Comparison of ENCODE assay signal across 20 cellular contexts in genomic region chr18:63664571-63664970, GRCh38. TPM values are rescaled to one million over a fixed set of nuclear protein-coding genes. Genes with fewer than 3 reads are reported as not detected.
DNase-seq lines count a peak whose midpoint lies in the region; ATAC-seq, FAIRE-seq and TF ChIP-seq lines count a peak whose summit lies in the region.
"Had no signal": no experiment of that assay in that cellular context is flagged by ENCODE, and none has a peak within 500 bp of the region (broad histone marks: within the 10 kb centered on the region; RNA-seq: fewer than 3 reads in every experiment).

No MANE protein-coding gene starts in this region.

- H3K9me1 ChIP-seq in keratinocyte (ENCODE audit: control insufficient read depth, extremely low read depth, insufficient read depth, low read length): no peaks in the 10 kb centered on the region

- H3K27me3 Mint-ChIP-seq in activated T-helper 2 cell treated with anti-CD3 and anti-CD28 coated beads, Interferon-gamma antibody, Interleukin-2, Interleukin-4, amounts not matched to agents 10 μg/mL and 5 μg/mL and 100 μg/mL, durations not matched to agents 14 hours and 24 hours and 36 hours (ENCODE audit: low read depth): no peaks in the 10 kb centered on the region
- no peaks in the 10 kb centered on the region for H3K27me3 Mint-ChIP-seq in HFFc6 (ENCODE audit: insufficient read depth)

- in situ Hi-C loops in mammary epithelial cell (cut with MboI; ENCODE audit: low sequenced_read_pairs in 2 of 2): no loop called here

- H4K20me1 ChIP-seq in PC-3 (ENCODE audit: low read length): no peaks in the 10 kb centered on the region
- no peaks in the 10 kb centered on the region for H4K20me1 ChIP-seq in mammary epithelial cell (ENCODE audit: insufficient read depth, low read length)
- H4K20me1 ChIP-seq in keratinocyte (ENCODE audit: control insufficient read depth, extremely low read depth, insufficient read depth, low read length): no peaks in the 10 kb centered on the region

- no peaks in the 10 kb centered on the region for H3K9me2 ChIP-seq in PC-3 (replicated peaks; ENCODE audit: low read length)

- H3K9me3 ChIP-seq in PC-3 (ENCODE audit: low read length) (no peaks in the 10 kb centered on the region), mammary epithelial cell (replicated peaks; ENCODE audit: insufficient read depth, low read length) (no peaks in the 10 kb centered on the region), keratinocyte (ENCODE audit: control insufficient read depth, low read depth, low read length) (no peaks in the 10 kb centered on the region)
- H3K9me3 ChIP-seq: Caco-2, HAP-1 had no signal

- peaks cover 4% of the 10 kb centered on the region for H3K9me3 Mint-ChIP-seq in activated T-helper 2 cell treated with anti-CD3 and anti-CD28 coated beads, Interferon-gamma antibody, Interleukin-2, Interleukin-4, amounts not matched to agents 10 μg/mL and 5 μg/mL and 100 μg/mL, durations not matched to agents 14 hours and 24 hours and 36 hours
- peaks cover 8% of the 10 kb centered on the region for H3K9me3 Mint-ChIP-seq in HFFc6

- H3K4me1 ChIP-seq in PC-3 (ENCODE audit: insufficient read depth, low read length): peaks cover 5% of the 10 kb centered on the region
- peaks cover 21% of the 10 kb centered on the region for H3K4me1 ChIP-seq in mammary epithelial cell (ENCODE audit: insufficient read depth, low read length)
- peaks cover 16% of the 10 kb centered on the region for H3K4me1 ChIP-seq in keratinocyte (ENCODE audit: control insufficient read depth, extremely low read depth, insufficient read depth, low read length)
- H3K4me1 ChIP-seq: Caco-2, HAP-1 had no signal

- H3K36me3 Mint-ChIP-seq in activated T-helper 2 cell treated with anti-CD3 and anti-CD28 coated beads, Interferon-gamma antibody, Interleukin-2, Interleukin-4, amounts not matched to agents 10 μg/mL and 5 μg/mL and 100 μg/mL, durations not matched to agents 14 hours and 24 hours and 36 hours (ENCODE audit: low read depth): no peaks in the 10 kb centered on the region
- peaks cover 7% of the 10 kb centered on the region; the same call in 1 of the 2 replicates for H3K36me3 Mint-ChIP-seq in HFFc6 (ENCODE audit: low read depth)

- H3K36me3 ChIP-seq in PC-3 (ENCODE audit: low read depth, low read length): no peaks in the 10 kb centered on the region
- no peaks in the 10 kb centered on the region for H3K36me3 ChIP-seq in mammary epithelial cell (ENCODE audit: insufficient read depth, low read length)
- H3K36me3 ChIP-seq in keratinocyte (ENCODE audit: control insufficient read depth in 2 of 2, extremely low read depth in 1 of 2, insufficient read depth in 2 of 2, low read length in 2 of 2): no peaks in the 10 kb centered on the region
- H3K36me3 ChIP-seq: HAP-1 had no signal

- no peak; the same call in 1 of the 2 replicates for ATAC-seq in PC-3

- no peaks in the 10 kb centered on the region for H3K4me1 Mint-ChIP-seq in activated T-helper 2 cell treated with anti-CD3 and anti-CD28 coated beads, Interferon-gamma antibody, Interleukin-2, Interleukin-4, amounts not matched to agents 10 μg/mL and 5 μg/mL and 100 μg/mL, durations not matched to agents 14 hours and 24 hours and 36 hours (ENCODE audit: low read depth)
- peaks cover 17% of the 10 kb centered on the region for H3K4me1 Mint-ChIP-seq in HFFc6 (ENCODE audit: low read depth)

- H2AFZ ChIP-seq in PC-3 (ENCODE audit: low read length) (no peak overlapping the region), mammary epithelial cell (ENCODE audit: low read depth, low read length) (no peak overlapping the region), keratinocyte (ENCODE audit: control insufficient read depth, low read length) (peak overlapping the region; percentile 23)

- H3F3A ChIP-seq in PC-3 (ENCODE audit: low read length, unreplicated experiment): no peaks in the 10 kb centered on the region

- CTCF ChIA-PET in PC-3 (lab: Charles Lee): no interaction called here
- CTCF ChIA-PET in mammary epithelial cell (lab: Charles Lee; ENCODE audit: low non-redundant PET): interaction anchor here (0.6 kb wide), 1 partner anchor 77 kb away, joined by 3 read pairs; no protein-coding TSS in a partner anchor

- H3K79me2 ChIP-seq in PC-3 (ENCODE audit: low read length) (no peaks in the 10 kb centered on the region), mammary epithelial cell (ENCODE audit: insufficient read depth, low read length) (no peaks in the 10 kb centered on the region), keratinocyte (ENCODE audit: control insufficient read depth, insufficient read depth, low read length) (no peaks in the 10 kb centered on the region)

- no peak overlapping the region for H3K27ac Mint-ChIP-seq in activated T-helper 2 cell treated with anti-CD3 and anti-CD28 coated beads, Interferon-gamma antibody, Interleukin-2, Interleukin-4, amounts not matched to agents 10 μg/mL and 5 μg/mL and 100 μg/mL, durations not matched to agents 14 hours and 24 hours and 36 hours
- no peak overlapping the region for H3K27ac Mint-ChIP-seq in HFFc6
- H3K27ac Mint-ChIP-seq: CD4-positive, alpha-beta T cell had no signal

- H3K27me3 ChIP-seq in PC-3 (ENCODE audit: low read length) (no peaks in the 10 kb centered on the region), mammary epithelial cell (ENCODE audit: insufficient read depth, low read length) (no peaks in the 10 kb centered on the region), keratinocyte (ENCODE audit: control insufficient read depth, extremely low read depth, insufficient read depth, low read length) (no peaks in the 10 kb centered on the region)

- H3K4me2 ChIP-seq in PC-3 (ENCODE audit: low read length) (no peak overlapping the region), mammary epithelial cell (ENCODE audit: insufficient read depth, low read depth, low read length) (peak overlapping the region; percentile 53), keratinocyte (ENCODE audit: control insufficient read depth, extremely low read depth, insufficient read depth, low read depth, low read length) (peak overlapping the region; percentile 62)

- FAIRE-seq in keratinocyte (lab: Jason Lieb, UNC): peak; percentile 73
- FAIRE-seq: A204.1 had no signal

- POLR2A ChIA-PET in PC-3 (lab: Charles Lee; ENCODE audit: unreplicated experiment): no interaction called here

- 0% methylated on average over 1 of the region's 1 CpG for WGBS in mammary epithelial cell (ENCODE audit: low coverage, missing lambda C conversion rate)

- H3K27ac ChIP-seq in PC-3 (ENCODE audit: low read length): peak overlapping the region; percentile 23; the same call in 1 of the 2 replicates
- peak overlapping the region; percentile 40 for H3K27ac ChIP-seq in mammary epithelial cell (ENCODE audit: insufficient read depth, low read depth, low read length)
- H3K27ac ChIP-seq in keratinocyte (ENCODE audit: control insufficient read depth, insufficient read depth, low read length): no peak overlapping the region
- H3K27ac ChIP-seq: C4-2B had no signal

- dilution Hi-C loops in mammary epithelial cell (cut with HindIII; ENCODE audit: low sequenced_read_pairs) (no loop called here), keratinocyte (cut with MboI; ENCODE audit: extremely low pct_ligation_motif_present, low sequenced_read_pairs) (no loop called here)

- DNase-seq in PC-3: no peak
- DNase-seq in mammary epithelial cell: no peak
- peak; percentile 80 for DNase-seq in epithelial cell of esophagus (ENCODE audit: low read depth)
- peak; percentile 55 for DNase-seq in keratinocyte (ENCODE audit: low read depth, low spot score)
- DNase-seq in DMS153 treated with DMSO at 0.1 percent for 48 hours (lab: John Stamatoyannopoulos, UW; ENCODE audit: unreplicated experiment): no peak
- no peak for DNase-seq in activated T-helper 2 cell treated with anti-CD3 and anti-CD28 coated beads, Interferon-gamma antibody, Interleukin-2, Interleukin-4, amounts not matched to agents 10 μg/mL and 5 μg/mL and 100 μg/mL, durations not matched to agents 14 hours and 24 hours and 36 hours (ENCODE audit: low spot score)
- DNase-seq in HFFc6: no peak
- DNase-seq: ACHN; AML-193; Caco-2; CD4-positive, alpha-beta T cell; DMS79; GF-D8 had no signal

- intact Hi-C loops in PC-3 (cut with micrococcal nuclease) (no loop called here), mammary epithelial cell (cut with micrococcal nuclease) (no loop called here)
- intact Hi-C loops in activated T-helper 2 cell treated with anti-CD3 and anti-CD28 coated beads, Interferon-gamma antibody, Interleukin-2, Interleukin-4, amounts not matched to agents 10 μg/mL and 5 μg/mL and 100 μg/mL, durations not matched to agents 14 hours and 24 hours and 36 hours (cut with micrococcal nuclease): no loop called here

- H3K9ac ChIP-seq in PC-3 (ENCODE audit: low read length) (no peak overlapping the region), mammary epithelial cell (ENCODE audit: insufficient read depth, low read length) (no peak overlapping the region), keratinocyte (ENCODE audit: control insufficient read depth, extremely low read depth, insufficient read depth, low read length) (no peak overlapping the region)

- BruUV-seq in PC-3 (replicated peaks; lab: Mats Ljungman, UMichigan) (no TSS peak), mammary epithelial cell (replicated peaks; lab: Mats Ljungman, UMichigan) (no TSS peak)

- no peak overlapping the region for H3K4me3 Mint-ChIP-seq in activated T-helper 2 cell treated with anti-CD3 and anti-CD28 coated beads, Interferon-gamma antibody, Interleukin-2, Interleukin-4, amounts not matched to agents 10 μg/mL and 5 μg/mL and 100 μg/mL, durations not matched to agents 14 hours and 24 hours and 36 hours (ENCODE audit: low read depth)
- no peak overlapping the region for H3K4me3 Mint-ChIP-seq in HFFc6
- H3K4me3 Mint-ChIP-seq: CD4-positive, alpha-beta T cell had no signal

- TF ChIP-seq CTCF in PC-3 (conservative IDR thresholded peaks at IDR 0.05; ENCODE audit: low read depth, low read length): no peak
- no peak for TF ChIP-seq CTCF in mammary epithelial cell (conservative IDR thresholded peaks at IDR 0.05 in 1 of 2, IDR thresholded peaks at IDR 0.05 in 1 of 2; ENCODE audit: extremely low read depth in 1 of 2, insufficient read depth in 1 of 2, low read depth in 1 of 2, low read length in 2 of 2)
- no peak for TF ChIP-seq CTCF in epithelial cell of esophagus (IDR thresholded peaks at IDR 0.05; ENCODE audit: insufficient read depth, low read depth, low read length, missing control alignments)
- TF ChIP-seq CTCF in keratinocyte (optimal IDR thresholded peaks at IDR 0.05 in 1 of 3, IDR thresholded peaks at IDR 0.05 in 1 of 3, conservative IDR thresholded peaks at IDR 0.05 in 1 of 3; ENCODE audit: extremely low read depth in 1 of 3, insufficient read depth in 2 of 3, low read length in 3 of 3): no peak
- TF ChIP-seq CTCF in HFFc6 (IDR thresholded peaks at IDR 0.05): no peak

- H3K4me3 ChIP-seq in PC-3 (ENCODE audit: low read length): no peak overlapping the region
- no peak overlapping the region for H3K4me3 ChIP-seq in mammary epithelial cell (replicated peaks in 1 of 3; ENCODE audit: insufficient read depth in 1 of 3, low read depth in 2 of 3, low read length in 3 of 3)
- H3K4me3 ChIP-seq in epithelial cell of esophagus (ENCODE audit: low read length): no peak overlapping the region
- no peak overlapping the region for H3K4me3 ChIP-seq in keratinocyte (ENCODE audit: control insufficient read depth in 2 of 3, extremely low read depth in 1 of 3, insufficient read depth in 2 of 3, low read depth in 1 of 3, low read length in 3 of 3)
- H3K4me3 ChIP-seq: HAP-1 had no signal

RNA-seq across cellular contexts. Expression of gene SERPINB3, which starts 2.9 kb away (rescaled TPM):
- total RNA-seq in PC-3 (2014; rRNA removed) (5.6 and 6.3 TPM in 2 replicates), mammary epithelial cell (10 to 100 TPM in 1 of 2 donors, 1 to 10 TPM in 1; 2.4 to 12.7 TPM)
- polyA plus RNA-seq in mammary epithelial cell (12.3 TPM), keratinocyte (3.8 to 26.8 TPM (median 12.7 TPM) in 3 replicates)
- polyA minus RNA-seq in mammary epithelial cell (10.6 TPM), keratinocyte (0.30 to 16.2 TPM (median 8.3 TPM) in 3 replicates)
- 39.6 TPM for polyA plus RNA-seq in keratinocyte (2011; ENCODE audit: low read depth)
- polyA plus RNA-seq in keratinocyte (2011; cell fraction: cytosol; rRNA removed): 5.3 and 8.6 TPM in 2 replicates
- polyA plus RNA-seq in keratinocyte (2011; cell fraction: nucleus; rRNA removed): 7.8 and 8.2 TPM in 2 replicates
- 2.4 and 61.2 TPM in 2 replicates for polyA plus RNA-seq in keratinocyte (2012; ENCODE audit: low replicate concordance)
- polyA minus RNA-seq in keratinocyte (2011; cell fraction: cytosol; rRNA and poly(A)+ RNA removed): 2.5 TPM
- polyA minus RNA-seq in keratinocyte (2011; cell fraction: nucleus; rRNA and poly(A)+ RNA removed): 2.8 and 3.6 TPM in 2 replicates
- not detected in 2 replicates for total RNA-seq in activated T-helper 2 cell treated with anti-CD3 and anti-CD28 coated beads, Interferon-gamma antibody, Interleukin-2, Interleukin-4, amounts not matched to agents 10 μg/mL and 5 μg/mL and 100 μg/mL, durations not matched to agents 14 hours and 24 hours and 36 hours
- total RNA-seq in HFFc6 (2021; fragmentation: NEBNext Ultra II Directional; extraction: Animal tissue kit (Norgen Biotek cat#: 25700)): not detected
- total RNA-seq: Caco-2; CD4-positive, alpha-beta T cell; Daoy; H4; HT-29 had no signal
- polyA plus RNA-seq: BJ had no signal

RNA-seq across cellular contexts. Expression of gene SERPINB4, which starts 20.5 kb away (rescaled TPM):
- total RNA-seq in PC-3 (2014; rRNA removed): 0.40 TPM in 1 of 2 replicates, not detected in the other
- 1 to 10 TPM in 1 of 2 donors, under 1 TPM in 1; 0.35 to 1.5 TPM for total RNA-seq in mammary epithelial cell
- 1.3 TPM for polyA plus RNA-seq in mammary epithelial cell
- not detected for polyA minus RNA-seq in mammary epithelial cell
- polyA plus RNA-seq in keratinocyte: 0.52 to 4.7 TPM (median 2.4 TPM) in 3 replicates
- 7.5 TPM for polyA plus RNA-seq in keratinocyte (2011; ENCODE audit: low read depth)
- 0.77 and 0.96 TPM in 2 replicates for polyA plus RNA-seq in keratinocyte (2011; cell fraction: cytosol; rRNA removed)
- 0.85 and 1.0 TPM in 2 replicates for polyA plus RNA-seq in keratinocyte (2011; cell fraction: nucleus; rRNA removed)
- 0.34 and 6.5 TPM in 2 replicates for polyA plus RNA-seq in keratinocyte (2012; ENCODE audit: low replicate concordance)
- 1.5 to 2.6 TPM (median 2.4 TPM) in 3 replicates for polyA minus RNA-seq in keratinocyte
- not detected for polyA minus RNA-seq in keratinocyte (2011; cell fraction: cytosol; rRNA and poly(A)+ RNA removed)
- polyA minus RNA-seq in keratinocyte (2011; cell fraction: nucleus; rRNA and poly(A)+ RNA removed): 1.6 TPM in 1 of 2 replicates, not detected in the other
- total RNA-seq in activated T-helper 2 cell treated with anti-CD3 and anti-CD28 coated beads, Interferon-gamma antibody, Interleukin-2, Interleukin-4, amounts not matched to agents 10 μg/mL and 5 μg/mL and 100 μg/mL, durations not matched to agents 14 hours and 24 hours and 36 hours: not detected in 2 replicates
- not detected for total RNA-seq in HFFc6 (2021; fragmentation: NEBNext Ultra II Directional; extraction: Animal tissue kit (Norgen Biotek cat#: 25700))
- total RNA-seq: Caco-2; CD4-positive, alpha-beta T cell; Daoy; H4; HT-29 had no signal

RNA-seq across cellular contexts. Expression of gene SERPINB11, which starts 38.2 kb away (rescaled TPM):
- total RNA-seq in PC-3 (2014; rRNA removed): not detected in 2 replicates
- total RNA-seq in mammary epithelial cell: not detected
- polyA plus RNA-seq in mammary epithelial cell: not detected
- polyA minus RNA-seq in mammary epithelial cell: not detected
- polyA plus RNA-seq in keratinocyte: not detected in 3 replicates
- not detected for polyA plus RNA-seq in keratinocyte (2011; ENCODE audit: low read depth)
- polyA plus RNA-seq in keratinocyte (2011; cell fraction: cytosol; rRNA removed): not detected in 2 replicates
- not detected in 2 replicates for polyA plus RNA-seq in keratinocyte (2011; cell fraction: nucleus; rRNA removed)
- polyA plus RNA-seq in keratinocyte (2012; ENCODE audit: low replicate concordance): not detected in 2 replicates
- polyA minus RNA-seq in keratinocyte: not detected in 3 replicates
- not detected for polyA minus RNA-seq in keratinocyte (2011; cell fraction: cytosol; rRNA and poly(A)+ RNA removed)
- polyA minus RNA-seq in keratinocyte (2011; cell fraction: nucleus; rRNA and poly(A)+ RNA removed): not detected in 2 replicates
- not detected in 2 replicates for total RNA-seq in activated T-helper 2 cell treated with anti-CD3 and anti-CD28 coated beads, Interferon-gamma antibody, Interleukin-2, Interleukin-4, amounts not matched to agents 10 μg/mL and 5 μg/mL and 100 μg/mL, durations not matched to agents 14 hours and 24 hours and 36 hours
- not detected for total RNA-seq in HFFc6 (2021; fragmentation: NEBNext Ultra II Directional; extraction: Animal tissue kit (Norgen Biotek cat#: 25700))
- total RNA-seq: Caco-2; CD4-positive, alpha-beta T cell; Daoy; H4; HT-29 had no signal
- polyA plus RNA-seq: BJ had no signal

Comparison
In these comparisons a context has a peak if more than half of its experiments do, and no peak if none do; other contexts are left out.
1. DNase-seq: peak in epithelial cell of esophagus (single experiment) and keratinocyte (single experiment); none in PC-3 (single experiment), mammary epithelial cell (single experiment), DMS153 treated with DMSO at 0.1 percent for 48 hours (single experiment), activated T-helper 2 cell treated with anti-CD3 and anti-CD28 coated beads, Interferon-gamma antibody, Interleukin-2, Interleukin-4, amounts not matched to agents 10 μg/mL and 5 μg/mL and 100 μg/mL, durations not matched to agents 14 hours and 24 hours and 36 hours (single experiment) and HFFc6 (single experiment).